ENCODE assay signal across 8 cellular contexts in genomic region chr22:33920927-33921575, GRCh38. TPM values are rescaled to one million over a fixed set of nuclear protein-coding genes. Genes with fewer than 3 reads are reported as not detected.
DNase-seq lines count a peak whose midpoint lies in the region; ATAC-seq and TF ChIP-seq lines count a peak whose summit lies in the region.

No MANE protein-coding gene starts in this region.

- POLR2A ChIA-PET in HEK293 (lab: Yijun Ruan, JAX), result interaction anchor here (0.6 to 1.4 kb wide), 7 partner anchors 11 to 1337 kb away, joined by 3 to 6 read pairs (median 3); no protein-coding TSS in a partner anchor

- H3K27ac ChIP-seq in HEK293 (ENCODE audit: extremely low read depth, low read depth, low read length) (peak overlapping the region; percentile 54; the same call in 1 of the 2 replicates), heart right ventricle (peak overlapping the region in 9 of 10 donors; percentile 63 to 91 (median 78)), tibial nerve (peak overlapping the region; percentile 78 to 95 (median 84))

- intact Hi-C loops in heart right ventricle (cut with DNase I), result loop anchor here (5.0 to 10.0 kb wide), 13 partner anchors 69 to 1104 kb away; no protein-coding TSS in a partner anchor

- H3K36me3 ChIP-seq in HEK293 (ENCODE audit: control insufficient read depth in 2 of 2, insufficient read depth in 1 of 2, low read length in 2 of 2), result no peaks in the 10 kb centered on the region
- no peaks in the 10 kb centered on the region for H3K36me3 ChIP-seq in heart right ventricle
- no peaks in the 10 kb centered on the region for H3K36me3 ChIP-seq in tibial nerve

- TF ChIP-seq EP300 in tibial nerve (IDR thresholded peaks at IDR 0.05), result peak; percentile 44 to 84

- TF ChIP-seq CTCF in HEK293 (tag by site-specific recombination; IDR thresholded peaks at IDR 0.05), result no peak
- TF ChIP-seq CTCF in heart right ventricle (IDR thresholded peaks at IDR 0.05), result no peak
- TF ChIP-seq CTCF in tibial nerve (IDR thresholded peaks at IDR 0.05), result peak in 2 of 5 experiments; percentile 39 to 43

- DNase-seq in GF-D8 (lab: John Stamatoyannopoulos, UW) (peak; percentile 32), NAMALWA (ENCODE audit: low spot score) (peak; percentile 94), SW480 (ENCODE audit: low spot score) (peak; percentile 87), amniotic stem cell (lab: John Stamatoyannopoulos, UW) (peak; percentile 91), heart right ventricle (peak; percentile 99), pons (ENCODE audit: low spot score) (peak; percentile 94), tibial nerve (ENCODE audit: low spot score in 2 of 2) (peak; percentile 95 to 97)

- peak overlapping the region; percentile 81 for H3K4me3 ChIP-seq in HEK293 (ENCODE audit: low read depth, low read length)
- peak overlapping the region; percentile 49 to 87 (median 72) for H3K4me3 ChIP-seq in heart right ventricle
- peak overlapping the region; percentile 49 to 89 (median 71) for H3K4me3 ChIP-seq in tibial nerve

- H3K9me3 ChIP-seq in HEK293 (ENCODE audit: control insufficient read depth, insufficient read depth, low read depth, low read length) (no peaks in the 10 kb centered on the region), heart right ventricle (no peaks in the 10 kb centered on the region), tibial nerve (no peaks in the 10 kb centered on the region)

- 0 to 1% methylated on average over 55 to 72 of the region's 72 CpGs for WGBS in heart right ventricle, 2 donors
- WGBS in tibial nerve, 2 donors, result 0 to 1% methylated on average over 8 to 26 of the region's 72 CpGs

- peak; percentile 72 to 86 for TF ChIP-seq POLR2A in tibial nerve (IDR thresholded peaks at IDR 0.05)

- peak; percentile 89 to 96 (median 94) for ATAC-seq in heart right ventricle

- H3K27me3 ChIP-seq in heart right ventricle, result peaks cover 0 to 57% (median 0%) of the 10 kb centered on the region in 7 donors
- no peaks in the 10 kb centered on the region for H3K27me3 ChIP-seq in tibial nerve

- CTCF ChIA-PET in HEK293 (lab: Yijun Ruan, JAX), result interaction anchor here (0.6 to 4.4 kb wide), 4 partner anchors 19 to 402 kb away, joined by 3 to 52 read pairs (median 12); no protein-coding TSS in a partner anchor

- H3K4me1 ChIP-seq in HEK293 (ENCODE audit: control insufficient read depth, insufficient read depth, low read length) (peaks cover 16% of the 10 kb centered on the region), heart right ventricle (peaks cover 0 to 55% (median 36%) of the 10 kb centered on the region in 9 donors), tibial nerve (peaks cover 0 to 41% (median 7%) of the 10 kb centered on the region in 4 donors)

TF ChIP-seq in HEK293, 187 proteins besides CTCF, POLR2A, EP300 and RAD21 (continues in another document):
- TF ChIP-seq ZNF19 (tag by site-specific recombination; IDR thresholded peaks at IDR 0.05; ENCODE audit: low read depth) (no peak), ZNF660 (tag by site-specific recombination; IDR thresholded peaks at IDR 0.05) (peak; percentile 69; the same call in 1 of the 2 replicates), ZBTB7A (tag by site-specific recombination; IDR thresholded peaks at IDR 0.05; ENCODE audit: low read depth) (0 out of 2 replicates have a peak, but pooled peaks have one; percentile 42), ZFP37 (tag by site-specific recombination; IDR thresholded peaks at IDR 0.05) (no peak), SP7 (tag by site-specific recombination; IDR thresholded peaks at IDR 0.05) (peak; percentile 41; the same call in 1 of the 2 replicates), ZNF791 (tag by site-specific recombination; IDR thresholded peaks at IDR 0.05) (no peak), ZXDB (tag by site-specific recombination; IDR thresholded peaks at IDR 0.05) (peak; percentile 54), KLF9 (tag by site-specific recombination; IDR thresholded peaks at IDR 0.05; ENCODE audit: low read depth) (peak; percentile 65), ZSCAN30 (tag by site-specific recombination; IDR thresholded peaks at IDR 0.05) (0 out of 2 replicates have a peak, but pooled peaks have one; percentile 32), ZNF544 (tag by site-specific recombination; IDR thresholded peaks at IDR 0.05) (no peak), ZNF335 (tag by site-specific recombination; conservative IDR thresholded peaks at IDR 0.05) (peak; percentile 90), SP2 (tag by site-specific recombination; IDR thresholded peaks at IDR 0.05) (peak; percentile 55), REPIN1 (tag by site-specific recombination; IDR thresholded peaks at IDR 0.05; ENCODE audit: low read depth) (no peak), OSR2 (tag by site-specific recombination; IDR thresholded peaks at IDR 0.05) (0 out of 2 replicates have a peak, but pooled peaks have one; percentile 31), KLF17 (tag by site-specific recombination; IDR thresholded peaks at IDR 0.05) (peak; percentile 78), ZNF692 (tag by site-specific recombination; IDR thresholded peaks at IDR 0.05) (peak; percentile 54; the same call in 1 of the 2 replicates), ZBTB8A (tag by site-specific recombination; IDR thresholded peaks at IDR 0.05) (peak; percentile 34), KLF8 (tag by site-specific recombination; IDR thresholded peaks at IDR 0.05) (peak; percentile 69), TCF7L2 (IDR thresholded peaks at IDR 0.05; ENCODE audit: borderline replicate concordance, low read depth, low read length) (no peak), KLF16 (tag by site-specific recombination; IDR thresholded peaks at IDR 0.05) (peak; percentile 80), ZIC2 (tag by site-specific recombination; IDR thresholded peaks at IDR 0.05) (0 out of 2 replicates have a peak, but pooled peaks have one; percentile 7), IKZF3 (tag by site-specific recombination; IDR thresholded peaks at IDR 0.05) (peak; percentile 89), ZNF777 (tag by site-specific recombination; IDR thresholded peaks at IDR 0.05; ENCODE audit: borderline replicate concordance) (peak; percentile 82; the same call in 1 of the 2 replicates), KLF7 (tag by site-specific recombination; IDR thresholded peaks at IDR 0.05; ENCODE audit: borderline replicate concordance) (peak; percentile 63; the same call in 1 of the 2 replicates), ZBTB10 (tag by site-specific recombination; IDR thresholded peaks at IDR 0.05) (peak; percentile 90), ZNF561 (tag by site-specific recombination; IDR thresholded peaks at IDR 0.05; ENCODE audit: borderline replicate concordance) (peak; percentile 65; the same call in 1 of the 2 replicates), ZEB2 (tag by site-specific recombination; IDR thresholded peaks at IDR 0.05) (peak; percentile 40; the same call in 1 of the 2 replicates), ZNF391 (tag by site-specific recombination; IDR thresholded peaks at IDR 0.05; ENCODE audit: borderline replicate concordance, low read depth) (peak; percentile 51; the same call in 1 of the 2 replicates), ZNF121 (tag by site-specific recombination; IDR thresholded peaks at IDR 0.05) (peak; percentile 52; the same call in 1 of the 2 replicates), ZFP3 (tag by site-specific recombination; IDR thresholded peaks at IDR 0.05; ENCODE audit: low read depth) (no peak), ZNF76 (tag by site-specific recombination; IDR thresholded peaks at IDR 0.05; ENCODE audit: borderline replicate concordance, low read depth) (peak; percentile 85), SP3 (tag by site-specific recombination; IDR thresholded peaks at IDR 0.05) (peak; percentile 65)

RNA-seq across cellular contexts. Expression of gene LARGE1, which starts 0.8 kb away (rescaled TPM):
- 100 to 1,000 TPM; 118 to 184 (median 148) TPM for total RNA-seq in heart right ventricle
- 10 to 100 TPM; 33.7 to 34.3 TPM for polyA plus RNA-seq in heart right ventricle
- 10 to 100 TPM; 24.9 to 51.0 (median 32.7) TPM for total RNA-seq in tibial nerve

Comparison
In these comparisons a context has a peak if more than half of its experiments do, and no peak if none do; other contexts are left out.
1. Peak in every context shown above with its lines: DNase-seq, ATAC-seq, H3K4me3 ChIP-seq and H3K27ac ChIP-seq.
2. DNase-seq: peak in every context shown above with its lines; median percentile 99 in heart right ventricle; 96 in tibial nerve; 94 in NAMALWA; 94 in pons; 91 in amniotic stem cell; 87 in SW480; 32 in GF-D8.